In genomic region chr10:36271631-36272340, GRCh38 we compare ENCODE assay signal across 28 cellular contexts.
"Had no signal": no experiment of that assay in that cellular context is flagged by ENCODE, and none has a peak within 500 bp of the region (broad histone marks: within the 10 kb centered on the region; RNA-seq: fewer than 3 reads in every experiment).

No MANE protein-coding gene starts in this region.

- ATAC-seq: activated CD8-positive, alpha-beta memory T cell treated with anti-CD3 and anti-CD28 coated beads, Interleukin-2, amount 10 ng/mL, durations not matched to agents 7 days and 5 days; T-helper 17 cell had no signal

- H3K36me3 ChIP-seq: brain microvascular endothelial cell had no signal

- H3K27ac ChIP-seq: brain microvascular endothelial cell, PC-9 had no signal

- H3K27me3 ChIP-seq: brain microvascular endothelial cell had no signal

- H3K4me3 Mint-ChIP-seq: activated B cell treated with CpG ODN at 0.5 μM for 24 hours; activated CD4-positive, alpha-beta T cell treated with anti-CD3 and anti-CD28 coated beads, Interleukin-2, amount 10 ng/mL, durations not matched to agents 24 days and 14 days; activated CD8-positive, alpha-beta memory T cell treated with anti-CD3 and anti-CD28 coated beads, Interleukin-2, amount 10 ng/mL, durations not matched to agents 7 days and 5 days; activated naive CD4-positive, alpha-beta T cell treated with anti-CD3 and anti-CD28 coated beads, Interleukin-2, amount 50 U/mL, for 24 hours; activated T-cell treated with anti-CD3 and anti-CD28 coated beads, Interleukin-2, amount 50 U/mL, for 24 hours; activated T-helper 1 cell treated with anti-CD3 and anti-CD28 coated beads, Interleukin-12 subunit alpha, Interleukin-12 subunit beta, Interleukin-2, Interleukin-4 antibody, amounts not matched to agents 30 ng/mL and 10 ng/mL and 1 ng/mL, durations not matched to agents 14 hours and 24 hours and 36 hours; IgD-negative memory B cell; T-helper 17 cell had no signal

- H3K36me3 Mint-ChIP-seq: activated naive CD4-positive, alpha-beta T cell treated with anti-CD3 and anti-CD28 coated beads, Interleukin-2, amount 50 U/mL, for 24 hours; IgD-negative memory B cell had no signal

- H3K4me3 ChIP-seq: PC-9 had no signal

- H2AFZ ChIP-seq: PC-9 had no signal

- H3K27ac Mint-ChIP-seq: activated B cell treated with CpG ODN at 0.5 μM for 24 hours; activated CD4-positive, alpha-beta T cell treated with anti-CD3 and anti-CD28 coated beads, Interleukin-2, amount 10 ng/mL, durations not matched to agents 24 days and 14 days; activated CD8-positive, alpha-beta memory T cell treated with anti-CD3 and anti-CD28 coated beads, Interleukin-2, amount 10 ng/mL, durations not matched to agents 7 days and 5 days; activated naive CD4-positive, alpha-beta T cell treated with anti-CD3 and anti-CD28 coated beads, Interleukin-2, amount 50 U/mL, for 24 hours; activated T-cell treated with anti-CD3 and anti-CD28 coated beads, Interleukin-2, amount 50 U/mL, for 24 hours; activated T-helper 1 cell treated with anti-CD3 and anti-CD28 coated beads, Interleukin-12 subunit alpha, Interleukin-12 subunit beta, Interleukin-2, Interleukin-4 antibody, amounts not matched to agents 30 ng/mL and 10 ng/mL and 1 ng/mL, durations not matched to agents 14 hours and 24 hours and 36 hours; IgD-negative memory B cell; T-helper 17 cell had no signal

- DNase-seq: activated B cell treated with CpG ODN at 0.5 μM for 24 hours; activated CD4-positive, alpha-beta T cell treated with anti-CD3 and anti-CD28 coated beads for 1 hour; activated CD4-positive, alpha-beta T cell treated with anti-CD3 and anti-CD28 coated beads, Interleukin-2, amount 10 ng/mL, durations not matched to agents 24 days and 14 days; activated CD4-positive, alpha-beta T cell treated with anti-CD3 and anti-CD28 coated beads, Interleukin-2, amount 50 U/mL, for 48 hours; activated CD8-positive, alpha-beta memory T cell treated with anti-CD3 and anti-CD28 coated beads, Interleukin-2, amount 10 ng/mL, durations not matched to agents 7 days and 5 days; activated effector memory CD4-positive, alpha-beta T cell treated with Interleukin-2 at 50 U/mL for 16 hours; activated naive CD4-positive, alpha-beta T cell; activated T-cell treated with anti-CD3 and anti-CD28 coated beads, Interleukin-2, amount 50 U/mL, for 24 hours; brain microvascular endothelial cell; caudate nucleus; KG1; MV-4-11; NCI-H1092 treated with DMSO at 0.1 percent for 48 hours; NCI-H1417 treated with DMSO at 0.1 percent for 48 hours; NCI-H1694; NCI-H2029; NCI-H2107; NCI-H2171 treated with DMSO at 0.1 percent for 48 hours; NCI-H226; NCI-H526 treated with DMSO at 0.1 percent for 48 hours; NK-92 treated with Interleukin-12 subunit alpha and Interleukin-12 subunit beta, amount 100 ng/mL, for 24 hours; PC-9; SIG-M5; T-helper 17 cell; T-helper 9 cell had no signal

- H3K4me1 Mint-ChIP-seq: activated B cell treated with CpG ODN at 0.5 μM for 24 hours; activated CD4-positive, alpha-beta T cell treated with anti-CD3 and anti-CD28 coated beads, Interleukin-2, amount 10 ng/mL, durations not matched to agents 24 days and 14 days; activated CD8-positive, alpha-beta memory T cell treated with anti-CD3 and anti-CD28 coated beads, Interleukin-2, amount 10 ng/mL, durations not matched to agents 7 days and 5 days; activated naive CD4-positive, alpha-beta T cell treated with anti-CD3 and anti-CD28 coated beads, Interleukin-2, amount 50 U/mL, for 24 hours; IgD-negative memory B cell; T-helper 17 cell had no signal

- H3K4me2 ChIP-seq: PC-9 had no signal

- H3K27me3 Mint-ChIP-seq: activated B cell treated with CpG ODN at 0.5 μM for 24 hours; activated CD4-positive, alpha-beta T cell treated with anti-CD3 and anti-CD28 coated beads, Interleukin-2, amount 10 ng/mL, durations not matched to agents 24 days and 14 days; activated CD8-positive, alpha-beta memory T cell treated with anti-CD3 and anti-CD28 coated beads, Interleukin-2, amount 10 ng/mL, durations not matched to agents 7 days and 5 days; activated naive CD4-positive, alpha-beta T cell treated with anti-CD3 and anti-CD28 coated beads, Interleukin-2, amount 50 U/mL, for 24 hours; activated T-cell treated with anti-CD3 and anti-CD28 coated beads, Interleukin-2, amount 50 U/mL, for 24 hours; IgD-negative memory B cell; T-helper 17 cell had no signal
